ENCODE assay signal across 8 cellular contexts in the genomic region with DNA sequence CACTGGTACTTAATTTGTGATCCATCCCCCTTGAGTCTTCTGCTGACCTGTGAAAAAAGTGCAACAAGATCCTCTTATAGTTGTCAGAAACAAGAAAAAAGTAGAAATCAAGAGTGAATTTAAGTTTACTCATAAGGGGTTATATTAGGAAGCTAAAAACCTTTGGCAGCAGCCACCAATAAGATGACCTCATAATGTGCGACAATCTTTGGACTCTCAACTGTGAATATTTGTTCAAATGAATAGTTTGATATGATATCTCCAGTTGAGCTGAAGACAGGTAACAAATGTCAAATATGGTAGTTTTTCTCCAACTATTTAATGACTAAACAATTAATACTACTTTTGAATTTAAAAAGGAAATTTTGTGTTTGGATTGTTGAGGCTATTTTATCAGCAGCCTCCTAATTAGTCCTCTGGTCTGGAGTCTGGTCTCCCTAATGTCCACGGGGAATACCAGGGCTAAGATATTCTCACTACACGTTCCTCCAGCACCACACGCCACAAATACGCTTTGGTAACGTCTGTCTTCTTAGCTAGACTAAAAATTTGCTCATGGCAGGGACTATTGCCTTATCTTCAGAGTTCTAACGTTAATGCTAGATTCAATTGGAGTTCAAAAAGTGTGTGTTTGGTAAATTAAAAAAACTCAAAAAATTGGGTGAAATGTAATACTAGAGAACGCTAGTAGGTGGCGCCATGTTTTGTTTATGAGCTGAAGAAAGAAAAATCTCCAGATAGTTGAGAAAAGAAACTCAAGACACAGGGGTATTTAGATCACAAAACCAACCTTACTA. TPM values are rescaled to one million over a fixed set of nuclear protein-coding genes. Genes with fewer than 3 reads are reported as not detected.
DNase-seq lines count a peak whose midpoint lies in the region; ATAC-seq, FAIRE-seq and TF ChIP-seq lines count a peak whose summit lies in the region.

No MANE protein-coding gene starts in this region.

- H3K27ac Mint-ChIP-seq in neural progenitor cell: no peak overlapping the region

- no peak overlapping the region for H3K27ac ChIP-seq in neural progenitor cell
- no peak overlapping the region for H3K27ac ChIP-seq in uterus
- H3K27ac ChIP-seq in suprapubic skin: no peak overlapping the region
- H3K27ac ChIP-seq in effector memory CD4-positive, alpha-beta T cell (ENCODE audit: insufficient read depth, low read length, poor library complexity, severe bottlenecking): no peak overlapping the region

- H3K79me2 ChIP-seq in Loucy (ENCODE audit: insufficient read depth, low read length): no peaks in the 10 kb centered on the region
- H3K79me2 ChIP-seq in neural progenitor cell (ENCODE audit: low read depth): no peaks in the 10 kb centered on the region

- no peaks in the 10 kb centered on the region for H3K4me1 Mint-ChIP-seq in neural progenitor cell

- H2AFZ ChIP-seq in Loucy (ENCODE audit: low read length): peak overlapping the region; percentile 68
- H2AFZ ChIP-seq in neural progenitor cell (replicated peaks): no peak overlapping the region

- no peak overlapping the region for H3K9ac ChIP-seq in Loucy (ENCODE audit: low read depth, low read length, poor library complexity, severe bottlenecking)
- no peak overlapping the region for H3K9ac ChIP-seq in neural progenitor cell

- no peak for FAIRE-seq in bronchial epithelial cell (lab: Jason Lieb, UNC)

- no peak overlapping the region for H3K4me3 Mint-ChIP-seq in neural progenitor cell

- no peaks in the 10 kb centered on the region for H3K9me2 ChIP-seq in Loucy (replicated peaks; ENCODE audit: low read depth, low read length)

- H3K4me3 ChIP-seq in Loucy (ENCODE audit: low read length, poor library complexity, severe bottlenecking): no peak overlapping the region
- H3K4me3 ChIP-seq in bronchial epithelial cell (ENCODE audit: low read depth, low read length): no peak overlapping the region
- H3K4me3 ChIP-seq in neural progenitor cell: no peak overlapping the region
- no peak overlapping the region for H3K4me3 ChIP-seq in uterus
- no peak overlapping the region for H3K4me3 ChIP-seq in suprapubic skin
- H3K4me3 ChIP-seq in effector memory CD4-positive, alpha-beta T cell (ENCODE audit: insufficient read depth, low read depth, low read length, poor library complexity, severe bottlenecking): no peak overlapping the region

- ATAC-seq in GM21786 (IDR thresholded peaks at IDR 0.05; ENCODE audit: unreplicated experiment): no peak

- H3K27me3 ChIP-seq in Loucy (ENCODE audit: insufficient read depth, low read length, poor library complexity, severe bottlenecking): no peaks in the 10 kb centered on the region
- H3K27me3 ChIP-seq in bronchial epithelial cell (ENCODE audit: control insufficient read depth, insufficient read depth, low read length): no peaks in the 10 kb centered on the region
- H3K27me3 ChIP-seq in neural progenitor cell: peaks cover 93% of the 10 kb centered on the region
- H3K27me3 ChIP-seq in uterus: peaks cover 0 to 9% of the 10 kb centered on the region in 2 donors
- H3K27me3 ChIP-seq in suprapubic skin: peaks cover 23% of the 10 kb centered on the region
- peaks cover 8% of the 10 kb centered on the region for H3K27me3 ChIP-seq in effector memory CD4-positive, alpha-beta T cell (replicated peaks; ENCODE audit: control insufficient read depth, insufficient read depth, low read length, poor library complexity, severe bottlenecking)

- H3K9me3 ChIP-seq in Loucy (ENCODE audit: insufficient read depth, low read depth, low read length): no peaks in the 10 kb centered on the region
- H3K9me3 ChIP-seq in neural progenitor cell (ENCODE audit: low read depth): no peaks in the 10 kb centered on the region
- H3K9me3 ChIP-seq in uterus: no peaks in the 10 kb centered on the region
- H3K9me3 ChIP-seq in suprapubic skin: no peaks in the 10 kb centered on the region
- H3K9me3 ChIP-seq in effector memory CD4-positive, alpha-beta T cell (ENCODE audit: control insufficient read depth, low read length): no peaks in the 10 kb centered on the region

- H3K4me2 ChIP-seq in Loucy (ENCODE audit: low read depth, low read length, poor library complexity, severe bottlenecking) (no peak overlapping the region), neural progenitor cell (no peak overlapping the region)

- in situ Hi-C loops in G401 (cut with HindIII; ENCODE audit: low sequenced_read_pairs): no loop called here

- TF ChIP-seq CTCF in Loucy (conservative IDR thresholded peaks at IDR 0.05; ENCODE audit: low read length): peak; percentile 87
- TF ChIP-seq CTCF in bronchial epithelial cell (IDR thresholded peaks at IDR 0.05; ENCODE audit: insufficient read depth, low read length, severe bottlenecking): peak; percentile 31
- peak; percentile 75 for TF ChIP-seq CTCF in neural progenitor cell (IDR thresholded peaks at IDR 0.05)
- TF ChIP-seq CTCF in uterus (IDR thresholded peaks at IDR 0.05): no peak
- TF ChIP-seq CTCF in suprapubic skin (IDR thresholded peaks at IDR 0.05): peak in 1 of 2 donors; percentile 20

- intact Hi-C loops in uterus (cut with DNase I; ENCODE audit: low total_unique reads): no loop called here

- H3K36me3 ChIP-seq in Loucy (ENCODE audit: insufficient read depth, low read length) (no peaks in the 10 kb centered on the region), bronchial epithelial cell (ENCODE audit: control insufficient read depth, insufficient read depth, low read length) (no peaks in the 10 kb centered on the region), neural progenitor cell (no peaks in the 10 kb centered on the region), uterus (no peaks in the 10 kb centered on the region), suprapubic skin (no peaks in the 10 kb centered on the region)
- no peaks in the 10 kb centered on the region for H3K36me3 ChIP-seq in effector memory CD4-positive, alpha-beta T cell (ENCODE audit: control insufficient read depth, insufficient read depth, low read length)

- H3K9me3 Mint-ChIP-seq in neural progenitor cell: no peaks in the 10 kb centered on the region

- H3K27me3 Mint-ChIP-seq in neural progenitor cell (ENCODE audit: insufficient read depth, low read depth): peaks cover 2% of the 10 kb centered on the region

- TF ChIP-seq POLR2A in uterus (IDR thresholded peaks at IDR 0.05) (no peak), suprapubic skin (IDR thresholded peaks at IDR 0.05) (no peak)

- DNase-seq in G401 (ENCODE audit: low spot score): peak; percentile 4
- DNase-seq in bronchial epithelial cell (ENCODE audit: low read depth): peak; percentile 9
- DNase-seq in neural progenitor cell (ENCODE audit: low spot score): peak; percentile 34
- DNase-seq in uterus: no peak
- DNase-seq in suprapubic skin (ENCODE audit: low spot score in 2 of 2): no peak
- DNase-seq in effector memory CD4-positive, alpha-beta T cell: no peak

- H3K36me3 Mint-ChIP-seq in neural progenitor cell: no peaks in the 10 kb centered on the region

- no peaks in the 10 kb centered on the region for H4K20me1 ChIP-seq in Loucy (ENCODE audit: insufficient read depth, low read length, poor library complexity, severe bottlenecking)
- H4K20me1 ChIP-seq in neural progenitor cell (ENCODE audit: low read depth): no peaks in the 10 kb centered on the region

- TF ChIP-seq EP300 in suprapubic skin (IDR thresholded peaks at IDR 0.05): no peak

- no peaks in the 10 kb centered on the region for H3F3A ChIP-seq in Loucy (ENCODE audit: low read depth)
- no peaks in the 10 kb centered on the region for H3F3A ChIP-seq in neural progenitor cell (ENCODE audit: low read depth)

- 35% methylated on average over 9 of the region's 9 CpGs for WGBS in suprapubic skin

- H3K4me1 ChIP-seq in Loucy (ENCODE audit: insufficient read depth, low read length, poor library complexity, severe bottlenecking) (no peaks in the 10 kb centered on the region), neural progenitor cell (no peaks in the 10 kb centered on the region), uterus (no peaks in the 10 kb centered on the region), suprapubic skin (no peaks in the 10 kb centered on the region)
- no peaks in the 10 kb centered on the region for H3K4me1 ChIP-seq in effector memory CD4-positive, alpha-beta T cell (ENCODE audit: control insufficient read depth, insufficient read depth, low read length, poor library complexity, severe bottlenecking)

RNA-seq across cellular contexts. Expression of a gene that starts 51.0 kb away (rescaled TPM):
- total RNA-seq in G401 (2014; rRNA removed; shearing (Covaris generic)): not detected in 2 replicates
- total RNA-seq in bronchial epithelial cell (not detected in 2 replicates), neural progenitor cell (ENCODE audit: low replicate concordance) (not detected in 2 replicates), uterus (not detected), suprapubic skin (not detected)

Comparison
In these comparisons a context has a peak if more than half of its experiments do, and no peak if none do; other contexts are left out.
1. DNase-seq: peak in G401 (single experiment), bronchial epithelial cell (single experiment) and neural progenitor cell (single experiment); none in uterus (0 of 2), suprapubic skin (0 of 2) and effector memory CD4-positive, alpha-beta T cell (0 of 3).
2. CTCF ChIP-seq: peak in Loucy (single experiment), bronchial epithelial cell (single experiment) and neural progenitor cell (single experiment); none in uterus (0 of 4).